8 cellular contexts compared by ENCODE assay signal in the genomic region with DNA sequence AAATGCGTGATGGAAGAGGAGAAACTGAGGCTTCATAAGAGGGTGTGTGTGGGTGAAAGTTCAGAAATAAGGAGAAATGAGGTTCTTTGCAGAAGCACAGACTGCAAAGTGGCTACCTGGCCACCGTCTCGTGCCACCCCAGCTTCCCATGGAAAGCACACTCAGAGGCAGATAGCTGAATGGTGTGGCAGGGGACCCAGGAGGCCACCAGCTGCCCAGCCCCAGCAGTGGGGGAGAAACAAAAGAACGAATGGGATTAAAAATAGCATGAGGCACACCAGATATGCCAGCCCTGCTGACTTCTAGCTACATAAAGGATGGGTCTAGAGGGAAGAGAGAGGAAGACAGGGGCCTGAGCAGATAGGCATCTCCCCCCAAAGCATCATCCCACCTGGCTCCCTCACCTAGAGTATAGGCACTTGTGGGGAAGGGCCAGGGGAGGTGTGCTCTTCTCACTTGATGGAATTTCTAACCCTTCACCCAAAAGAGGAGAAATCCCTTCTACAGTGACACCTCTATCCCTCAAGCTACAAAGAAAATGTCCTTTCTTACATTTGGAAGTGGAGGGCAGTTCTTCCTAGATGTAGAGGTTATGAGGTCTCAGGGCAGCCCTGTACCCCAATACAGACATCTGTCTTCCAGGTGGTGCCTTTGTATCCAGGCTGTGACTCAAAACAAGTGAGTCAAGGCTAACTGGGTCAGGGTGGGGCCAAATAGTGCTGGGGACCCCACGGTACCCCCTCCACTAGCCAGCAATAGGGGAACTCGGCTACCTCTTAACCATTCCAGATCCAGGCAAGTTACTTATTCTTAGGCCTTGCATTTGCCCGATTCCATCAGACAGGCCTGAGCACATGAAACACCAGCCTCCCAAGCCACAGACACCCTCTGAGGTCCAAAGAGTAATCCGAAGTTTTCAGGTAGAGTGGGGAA. TPM values are rescaled to one million over a fixed set of nuclear protein-coding genes. Genes with fewer than 3 reads are reported as not detected.
DNase-seq lines count a peak whose midpoint lies in the region; ATAC-seq and TF ChIP-seq lines count a peak whose summit lies in the region.

No MANE protein-coding gene starts in this region.

- H3K27me3 ChIP-seq in Caco-2 (replicated peaks; ENCODE audit: control insufficient read depth, insufficient read depth, low read length), result no peaks in the 10 kb centered on the region
- H3K27me3 ChIP-seq in ectodermal cell (ENCODE audit: control insufficient read depth, insufficient read depth, low read length, poor library complexity, severe bottlenecking), result no peaks in the 10 kb centered on the region

- CTCF ChIA-PET in Caco-2 (lab: Charles Lee), result interaction anchor here (0.6 to 1.9 kb wide), 4 partner anchors 20 to 59 kb away, joined by 3 to 11 read pairs (median 10); partner anchors contain the start of genes ISG20L2 and METTL25B

- peaks cover 14% of the 10 kb centered on the region for H3K36me3 ChIP-seq in Caco-2 (ENCODE audit: control insufficient read depth, insufficient read depth, low read length)
- H3K36me3 ChIP-seq in ectodermal cell (ENCODE audit: control insufficient read depth, insufficient read depth, low read length), result peaks cover 13% of the 10 kb centered on the region

- H3K9me3 Mint-ChIP-seq in Caco-2 (ENCODE audit: unreplicated experiment) (no peaks in the 10 kb centered on the region), neural crest cell (no peaks in the 10 kb centered on the region)

- peak overlapping the region; percentile 100 for H3K27ac ChIP-seq in ectodermal cell (ENCODE audit: insufficient read depth, low read depth, low read length, poor library complexity, severe bottlenecking)

- TF ChIP-seq CTCF in Caco-2 (IDR thresholded peaks at IDR 0.05; ENCODE audit: insufficient read depth in 1 of 2, low read depth in 1 of 2, low read length in 1 of 2, severe bottlenecking in 1 of 2, unreplicated experiment in 1 of 2) (no peak), neural crest cell (conservative IDR thresholded peaks at IDR 0.05) (no peak)

- H3K4me3 ChIP-seq in Caco-2 (ENCODE audit: low read depth, low read length) (peak overlapping the region; percentile 55), ectodermal cell (ENCODE audit: insufficient read depth, low read depth, low read length) (peak overlapping the region; percentile 55)

- H3K4me1 ChIP-seq in Caco-2 (peaks cover 42% of the 10 kb centered on the region), ectodermal cell (ENCODE audit: control insufficient read depth, insufficient read depth, low read length) (peaks cover 47% of the 10 kb centered on the region)

- no TSS peak for BruUV-seq in Caco-2 (replicated peaks; lab: Mats Ljungman, UMichigan)

- intact Hi-C loops in Caco-2 (cut with micrococcal nuclease; ENCODE audit: unreplicated experiment) (loop anchor here (2.0 kb wide), 1 partner anchor 19 kb away; the partner anchor contains the start of genes ISG20L2 and METTL25B), sciatic nerve (cut with DNase I) (no loop called here)

- no peak for ATAC-seq in sciatic nerve
- no peak for ATAC-seq in esophagus mucosa

- H3K36me3 Mint-ChIP-seq in Caco-2 (ENCODE audit: insufficient read depth, unreplicated experiment) (peaks cover 62% of the 10 kb centered on the region), neural crest cell (ENCODE audit: low read depth) (peaks cover 8% of the 10 kb centered on the region)

- POLR2A ChIA-PET in Caco-2 (lab: Charles Lee), result interaction anchor here (1.6 to 2.8 kb wide), 2 partner anchors 19 to 20 kb away, joined by 13 to 32 read pairs; partner anchors contain the start of genes ISG20L2, METTL25B and PRCC

- no peak for DNase-seq in Caco-2
- DNase-seq in NCI-H82 treated with DMSO at 0.1 percent for 48 hours (lab: John Stamatoyannopoulos, UW; ENCODE audit: unreplicated experiment), result peak; percentile 24
- DNase-seq in neural crest cell (ENCODE audit: low read depth, low spot score), result no peak
- no peak for DNase-seq in sciatic nerve (ENCODE audit: low spot score)
- DNase-seq in NCI-H510A treated with DMSO at 0.1 percent for 48 hours (lab: John Stamatoyannopoulos, UW), result no peak
- DNase-seq in occipital lobe (lab: John Stamatoyannopoulos, UW), result no peak

- H3K4me3 Mint-ChIP-seq in Caco-2 (ENCODE audit: unreplicated experiment) (peak overlapping the region; percentile 79), neural crest cell (peak overlapping the region; percentile 94)

- H3K27ac Mint-ChIP-seq in Caco-2 (ENCODE audit: unreplicated experiment), result peak overlapping the region; percentile 100
- peak overlapping the region; percentile 97 for H3K27ac Mint-ChIP-seq in neural crest cell (ENCODE audit: unreplicated experiment)

- H3K4me1 Mint-ChIP-seq in Caco-2 (ENCODE audit: low read depth, unreplicated experiment), result peaks cover 34% of the 10 kb centered on the region
- peaks cover 62% of the 10 kb centered on the region for H3K4me1 Mint-ChIP-seq in neural crest cell

- no peaks in the 10 kb centered on the region for H3K9me3 ChIP-seq in Caco-2
- no peaks in the 10 kb centered on the region for H3K9me3 ChIP-seq in ectodermal cell (ENCODE audit: control insufficient read depth, low read length)

- H3K27me3 Mint-ChIP-seq in Caco-2 (ENCODE audit: insufficient read depth, unreplicated experiment), result no peaks in the 10 kb centered on the region
- no peaks in the 10 kb centered on the region for H3K27me3 Mint-ChIP-seq in neural crest cell (ENCODE audit: low read depth)

- 42 to 46% methylated on average over 8 of the region's 8 CpGs for WGBS in ectodermal cell, 2 experiments

RNA-seq across cellular contexts. Expression of gene HDGF, which starts 3.5 kb away (rescaled TPM):
- 414 and 431 TPM in 2 replicates for total RNA-seq in Caco-2 (2022)
- 528 TPM for polyA plus RNA-seq in ectodermal cell (2013, experiment 1 of 4)
- polyA plus RNA-seq in ectodermal cell (2013, experiment 2 of 4), result 490 TPM
- polyA plus RNA-seq in ectodermal cell (2013, experiment 3 of 4), result 359 TPM
- polyA plus RNA-seq in ectodermal cell (2013, experiment 4 of 4), result 394 TPM
- total RNA-seq in neural crest cell, result 294 and 304 TPM in 2 replicates
- 112 TPM for total RNA-seq in sciatic nerve
- total RNA-seq in esophagus mucosa, result 205 TPM
- total RNA-seq in occipital lobe, result 61.6 TPM

RNA-seq across cellular contexts. Expression of gene MRPL24, which starts 7.1 kb away (rescaled TPM):
- total RNA-seq in Caco-2 (2022) (52.6 and 54.2 TPM in 2 replicates), neural crest cell (37.3 and 49.3 TPM in 2 replicates), sciatic nerve (59.5 TPM), esophagus mucosa (67.4 TPM), occipital lobe (10.6 TPM)
- polyA plus RNA-seq in ectodermal cell (2013, experiment 1 of 4), result 30.4 TPM
- 35.6 TPM for polyA plus RNA-seq in ectodermal cell (2013, experiment 2 of 4)
- polyA plus RNA-seq in ectodermal cell (2013, experiment 3 of 4), result 32.6 TPM
- 33.5 TPM for polyA plus RNA-seq in ectodermal cell (2013, experiment 4 of 4)

RNA-seq across cellular contexts. Expression of gene PRCC, which starts 19.3 kb away (rescaled TPM):
- 94.4 and 101 TPM in 2 replicates for total RNA-seq in Caco-2 (2022)
- 120 TPM for polyA plus RNA-seq in ectodermal cell (2013, experiment 1 of 4)
- polyA plus RNA-seq in ectodermal cell (2013, experiment 2 of 4), result 111 TPM
- polyA plus RNA-seq in ectodermal cell (2013, experiment 3 of 4), result 81.7 TPM
- polyA plus RNA-seq in ectodermal cell (2013, experiment 4 of 4), result 100 TPM
- total RNA-seq in neural crest cell, result 99.8 and 102 TPM in 2 replicates
- total RNA-seq in sciatic nerve, result 52.8 TPM
- 61.1 TPM for total RNA-seq in esophagus mucosa
- 16.2 TPM for total RNA-seq in occipital lobe

RNA-seq across cellular contexts. Expression of gene ISG20L2, which starts 19.4 kb away (rescaled TPM):
- total RNA-seq in Caco-2 (2022) (42.3 and 44.1 TPM in 2 replicates), neural crest cell (47.0 and 52.7 TPM in 2 replicates), sciatic nerve (19.4 TPM), esophagus mucosa (27.5 TPM), occipital lobe (6.2 TPM)
- 53.3 TPM for polyA plus RNA-seq in ectodermal cell (2013, experiment 1 of 4)
- 51.6 TPM for polyA plus RNA-seq in ectodermal cell (2013, experiment 2 of 4)
- 30.4 TPM for polyA plus RNA-seq in ectodermal cell (2013, experiment 3 of 4)
- 36.2 TPM for polyA plus RNA-seq in ectodermal cell (2013, experiment 4 of 4)

RNA-seq across cellular contexts. Expression of gene METTL25B, which starts 19.7 kb away (rescaled TPM):
- total RNA-seq in Caco-2 (2022) (26.6 and 27.6 TPM in 2 replicates), neural crest cell (30.4 and 33.0 TPM in 2 replicates), sciatic nerve (35.9 TPM), esophagus mucosa (23.5 TPM), occipital lobe (9.2 TPM)
- polyA plus RNA-seq in ectodermal cell (2013, experiment 1 of 4), result 36.4 TPM
- polyA plus RNA-seq in ectodermal cell (2013, experiment 2 of 4), result 38.3 TPM
- 38.8 TPM for polyA plus RNA-seq in ectodermal cell (2013, experiment 3 of 4)
- polyA plus RNA-seq in ectodermal cell (2013, experiment 4 of 4), result 44.8 TPM
